ENCODE assay signal across 2 cellular contexts in genomic region chr16:22315979-22316378, GRCh38.
TF ChIP-seq lines count a peak whose summit lies in the region.

No MANE protein-coding gene starts in this region.

TF ChIP-seq in A549, 52 proteins besides CTCF, POLR2A, EP300 and RAD21:
- TF ChIP-seq KDM1A (IDR thresholded peaks at IDR 0.05; ENCODE audit: low read depth), result no peak
- peak; percentile 55 for TF ChIP-seq ZFP36 (IDR thresholded peaks at IDR 0.05; ENCODE audit: borderline replicate concordance, partially characterized antibody)
- TF ChIP-seq HOXB13 (CRISPR knock-in tag; IDR thresholded peaks at IDR 0.05; ENCODE audit: low read depth), result no peak

TF ChIP-seq in endothelial cell of umbilical vein, 7 proteins besides CTCF, POLR2A, EP300 and RAD21:
- TF ChIP-seq EZH2 (IDR thresholded peaks at IDR 0.05; ENCODE audit: borderline replicate concordance, low read depth, low read length, severe bottlenecking) (no peak), MYC (IDR thresholded peaks at IDR 0.05; ENCODE audit: low read depth, low read length) (no peak), JUN (IDR thresholded peaks at IDR 0.05; ENCODE audit: borderline replicate concordance, insufficient read depth, insufficient read length, low read depth) (no peak), GATA2 (IDR thresholded peaks at IDR 0.05; ENCODE audit: insufficient read depth, insufficient read length, low read depth, low read length) (no peak)
- TF ChIP-seq, protein P1, sequence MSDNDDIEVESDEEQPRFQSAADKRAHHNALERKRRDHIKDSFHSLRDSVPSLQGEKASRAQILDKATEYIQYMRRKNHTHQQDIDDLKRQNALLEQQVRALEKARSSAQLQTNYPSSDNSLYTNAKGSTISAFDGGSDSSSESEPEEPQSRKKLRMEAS (IDR thresholded peaks at IDR 0.05; ENCODE audit: insufficient read depth, insufficient read length), result no peak
